Comparison of ENCODE assay signal across 9 cellular contexts in the genomic region with DNA sequence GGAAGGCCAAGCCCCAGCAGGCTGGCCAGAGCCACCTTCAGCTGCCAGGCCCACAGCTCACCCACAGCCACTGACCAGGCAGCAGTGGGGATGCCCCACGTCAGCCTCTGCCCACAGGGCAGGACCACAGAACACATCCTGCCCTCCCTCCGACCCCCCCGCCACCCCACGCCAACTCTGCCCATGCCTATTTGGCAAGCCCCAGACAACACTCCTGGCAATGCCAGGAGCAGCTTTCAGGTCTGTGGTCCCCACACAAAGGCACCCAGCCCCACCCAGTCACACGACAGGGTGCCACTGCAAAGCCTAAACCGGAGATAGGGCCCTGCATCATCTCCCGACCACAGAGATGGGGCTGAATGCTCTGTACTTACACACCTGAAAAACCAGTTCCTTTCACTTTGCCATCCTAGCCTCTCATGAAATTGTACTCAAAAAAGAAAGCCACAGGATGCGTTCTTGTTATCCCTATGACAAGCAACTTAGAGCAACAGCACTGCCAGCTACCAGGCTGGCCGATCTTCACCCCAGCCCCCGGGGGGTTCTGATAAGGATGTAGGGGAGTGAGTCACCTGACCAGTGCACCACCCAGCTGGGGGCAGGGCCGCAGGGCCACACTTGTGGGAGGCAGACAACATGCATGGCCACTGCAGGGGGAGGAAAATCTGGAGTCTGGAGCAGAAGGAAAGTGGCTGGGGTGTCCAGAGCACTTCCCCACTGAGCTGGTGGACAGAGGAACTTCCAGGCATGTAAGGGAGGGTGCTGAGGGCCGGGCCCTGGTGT. TPM values are rescaled to one million over a fixed set of nuclear protein-coding genes. Genes with fewer than 3 reads are reported as not detected.
DNase-seq lines count a peak whose midpoint lies in the region; ATAC-seq and TF ChIP-seq lines count a peak whose summit lies in the region.
"Had no signal": no experiment of that assay in that cellular context is flagged by ENCODE, and none has a peak within 500 bp of the region (broad histone marks: within the 10 kb centered on the region; RNA-seq: fewer than 3 reads in every experiment).

No MANE protein-coding gene starts in this region.

- no peak overlapping the region for H3K27ac ChIP-seq in ovary
- H3K27ac ChIP-seq: SJSA1 had no signal

- no peak overlapping the region for H3K4me3 ChIP-seq in choroid plexus epithelial cell (ENCODE audit: low read depth, low read length)
- H3K4me3 ChIP-seq in ovary, result no peak overlapping the region
- H3K4me3 ChIP-seq: SJSA1 had no signal

- H3K36me3 ChIP-seq in ovary, result no peaks in the 10 kb centered on the region

- H3K27ac Mint-ChIP-seq in T-cell (peak overlapping the region; percentile 92 to 95), type B pancreatic cell (peak overlapping the region; percentile 86)

- TF ChIP-seq POLR2A in ovary (IDR thresholded peaks at IDR 0.05), result no peak

- H3K36me3 Mint-ChIP-seq in T-cell, result peaks cover 13% of the 10 kb centered on the region
- peaks cover 3% of the 10 kb centered on the region for H3K36me3 Mint-ChIP-seq in type B pancreatic cell

- CTCF ChIA-PET in T-cell (lab: Charles Lee), result interaction anchor here in 1 of 2 donors (0.5 kb wide), 1 partner anchor 1052 kb away, joined by 4 read pairs; no protein-coding TSS in a partner anchor

- POLR2A ChIA-PET in T-cell (lab: Charles Lee), result no interaction called here

- no peaks in the 10 kb centered on the region for H3K9me3 ChIP-seq in ovary
- H3K9me3 ChIP-seq: SJSA1 had no signal

- DNase-seq in stimulated activated CD8-positive, alpha-beta memory T cell treated with anti-CD3 and anti-CD28 coated beads, Interleukin-12 subunit alpha, Interleukin-12 subunit beta, amount 100 ng/mL, for 1 hour (ENCODE audit: low read depth), result peak; percentile 22
- no peak for DNase-seq in stimulated activated CD8-positive, alpha-beta memory T cell treated with anti-CD3 and anti-CD28 coated beads, Interleukin-4, amount 100 ng/mL, for 48 hours
- DNase-seq in T-cell (peak in 32 of 34 experiments; percentile 35 to 76 (median 55)), choroid plexus epithelial cell (ENCODE audit: low read depth) (peak; percentile 34), type B pancreatic cell (ENCODE audit: extremely low spot score, unreplicated experiment) (no peak), retina (no peak), ovary (no peak)

- WGBS in ovary, 3 donors, result 27 to 38% (median 30%) methylated on average over 12 of the region's 12 CpGs

- H3K4me1 Mint-ChIP-seq in T-cell (peaks cover 14 to 20% (median 17%) of the 10 kb centered on the region in 3 donors), type B pancreatic cell (ENCODE audit: unreplicated experiment) (peaks cover 17% of the 10 kb centered on the region)

- intact Hi-C loops in ovary (cut with DNase I), result no loop called here

- H3K27me3 Mint-ChIP-seq in T-cell, result no peaks in the 10 kb centered on the region
- peaks cover 3% of the 10 kb centered on the region for H3K27me3 Mint-ChIP-seq in type B pancreatic cell

- ATAC-seq in T-cell (replicated peaks in 1 of 4), result peak; percentile 85 to 98 (median 86)
- no peak for ATAC-seq in HG03280 (IDR thresholded peaks at IDR 0.05; ENCODE audit: unreplicated experiment)

- H3K4me3 Mint-ChIP-seq in T-cell, result peak overlapping the region in 2 of 3 donors; percentile 10 to 67
- H3K4me3 Mint-ChIP-seq in type B pancreatic cell, result peak overlapping the region; percentile 34

- H3K9me3 Mint-ChIP-seq in T-cell (no peaks in the 10 kb centered on the region), type B pancreatic cell (no peaks in the 10 kb centered on the region)

- H3K4me1 ChIP-seq in ovary (ENCODE audit: insufficient read depth), result no peaks in the 10 kb centered on the region

- TF ChIP-seq EP300 in ovary (IDR thresholded peaks at IDR 0.05), result no peak

- TF ChIP-seq CTCF in choroid plexus epithelial cell (conservative IDR thresholded peaks at IDR 0.05; ENCODE audit: low read depth, low read length) (no peak), type B pancreatic cell (conservative IDR thresholded peaks at IDR 0.05) (no peak), ovary (IDR thresholded peaks at IDR 0.05) (no peak)

- H3K27me3 ChIP-seq in ovary, result no peaks in the 10 kb centered on the region
- H3K27me3 ChIP-seq: SJSA1 had no signal

RNA-seq across cellular contexts. Expression of a gene that starts 36.2 kb away (rescaled TPM):
- 100 to 1,000 TPM; 124 to 157 (median 134) TPM for total RNA-seq in T-cell
- 75.6 and 92.4 TPM in 2 replicates for total RNA-seq in type B pancreatic cell (ENCODE audit: low replicate concordance)
- 10 to 100 TPM; 47.0 to 84.9 (median 71.7) TPM for total RNA-seq in ovary
- 10 to 100 TPM; 31.3 to 59.5 TPM for polyA plus RNA-seq in ovary

RNA-seq across cellular contexts. Expression of a gene that starts 52.4 kb away (rescaled TPM):
- total RNA-seq in T-cell (10 to 100 TPM; 49.1 to 77.1 (median 53.7) TPM), type B pancreatic cell (ENCODE audit: low replicate concordance) (61.0 and 81.2 TPM in 2 replicates), ovary (100 to 1,000 TPM in 1 of 7 donors, 10 to 100 TPM in 6; 45.3 to 108 (median 74.3) TPM)
- 10 to 100 TPM; 63.9 to 97.6 TPM for polyA plus RNA-seq in ovary

RNA-seq across cellular contexts. Expression of a gene that starts 54.0 kb away (rescaled TPM):
- total RNA-seq in T-cell, result not detected
- total RNA-seq in type B pancreatic cell (ENCODE audit: low replicate concordance), result 0.34 and 0.59 TPM in 2 replicates
- total RNA-seq in ovary, result under 1 TPM in 3 of 7 donors, not detected in 4; 0.10 to 0.27 (median 0.11) TPM
- polyA plus RNA-seq in ovary, result under 1 TPM; 0.07 to 0.13 TPM
- total RNA-seq: SJSA1 had no signal

Comparison
In these comparisons a context has a peak if more than half of its experiments do, and no peak if none do; other contexts are left out.
1. DNase-seq: peak in stimulated activated CD8-positive, alpha-beta memory T cell treated with anti-CD3 and anti-CD28 coated beads, Interleukin-12 subunit alpha, Interleukin-12 subunit beta, amount 100 ng/mL, for 1 hour (single experiment), T-cell (32 of 34) and choroid plexus epithelial cell (single experiment); none in stimulated activated CD8-positive, alpha-beta memory T cell treated with anti-CD3 and anti-CD28 coated beads, Interleukin-4, amount 100 ng/mL, for 48 hours (single experiment), type B pancreatic cell (single experiment), retina (single experiment) and ovary (0 of 5).